Comparison of ENCODE assay signal across 17 cellular contexts in the genomic region with DNA sequence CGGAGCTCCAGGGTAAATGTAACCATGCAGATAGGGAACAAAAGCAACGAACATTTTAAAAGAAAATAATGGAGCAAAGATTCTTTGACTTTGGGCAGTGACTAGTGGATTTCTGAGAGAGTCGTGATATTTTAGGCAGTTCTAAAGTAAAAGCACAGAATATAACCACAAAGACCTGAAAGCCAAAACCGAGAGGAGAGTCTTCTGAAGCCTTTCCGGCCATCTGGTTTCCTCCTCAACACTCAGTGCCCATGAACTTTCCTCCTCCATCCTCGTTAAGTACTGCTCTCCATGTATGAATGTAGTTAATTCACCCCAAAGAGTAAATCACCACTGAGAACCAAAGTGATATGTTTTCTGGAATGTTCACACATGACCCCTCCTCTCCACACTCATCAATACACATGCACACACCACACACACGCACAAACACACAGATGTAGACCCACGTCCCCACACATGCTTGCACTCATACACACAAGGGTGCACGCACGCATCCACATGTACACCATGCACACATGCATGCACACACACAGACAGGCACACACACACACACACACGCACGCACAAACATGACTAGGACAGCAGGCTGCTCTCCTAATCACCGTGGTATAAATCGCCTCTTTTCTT.
DNase-seq lines count a peak whose midpoint lies in the region; ATAC-seq and TF ChIP-seq lines count a peak whose summit lies in the region.
"Had no signal": no experiment of that assay in that cellular context is flagged by ENCODE, and none has a peak within 500 bp of the region (broad histone marks: within the 10 kb centered on the region; RNA-seq: fewer than 3 reads in every experiment).

No MANE protein-coding gene starts in this region.

- no peak overlapping the region for H3K4me3 ChIP-seq in esophagus muscularis mucosa
- H3K4me3 ChIP-seq in lower lobe of right lung: no peak overlapping the region
- H3K4me3 ChIP-seq in left ventricle myocardium inferior: no peak overlapping the region

- no peaks in the 10 kb centered on the region for H3K9me3 Mint-ChIP-seq in activated CD4-positive, alpha-beta memory T cell treated with anti-CD3 and anti-CD28 coated beads for 36 hours
- H3K9me3 Mint-ChIP-seq: activated CD4-positive, alpha-beta T cell treated with anti-CD3 and anti-CD28 coated beads, Interleukin-2, amount 10 ng/mL, durations not matched to agents 24 days and 14 days; activated naive CD4-positive, alpha-beta T cell treated with anti-CD3 and anti-CD28 coated beads, Interleukin-2, amount 50 U/mL, for 24 hours had no signal

- no peaks in the 10 kb centered on the region for H3K27me3 ChIP-seq in esophagus muscularis mucosa
- H3K27me3 ChIP-seq in lower lobe of right lung (ENCODE audit: low read depth): no peaks in the 10 kb centered on the region
- peaks cover 28% of the 10 kb centered on the region for H3K27me3 ChIP-seq in left ventricle myocardium inferior (ENCODE audit: low read depth)

- no peak for TF ChIP-seq CTCF in esophagus muscularis mucosa (IDR thresholded peaks at IDR 0.05)
- TF ChIP-seq CTCF in lower lobe of right lung (IDR thresholded peaks at IDR 0.05): no peak
- TF ChIP-seq CTCF in left ventricle myocardium inferior (IDR thresholded peaks at IDR 0.05; ENCODE audit: borderline replicate concordance): no peak

- H3K4me1 ChIP-seq in esophagus muscularis mucosa (peaks cover 0 to 38% (median 15%) of the 10 kb centered on the region in 4 donors), lower lobe of right lung (no peaks in the 10 kb centered on the region), left ventricle myocardium inferior (no peaks in the 10 kb centered on the region)

- 80% methylated on average over 14 of the region's 14 CpGs for WGBS in esophagus muscularis mucosa

- no peak for TF ChIP-seq POLR2A in esophagus muscularis mucosa (IDR thresholded peaks at IDR 0.05; ENCODE audit: low read depth)

- POLR2A ChIA-PET in activated CD4-positive, alpha-beta memory T cell treated with anti-CD3 and anti-CD28 coated beads for 36 hours (lab: Charles Lee): no interaction called here

- TF ChIP-seq EP300 in esophagus muscularis mucosa (IDR thresholded peaks at IDR 0.05): no peak

- ATAC-seq in GM18498 (IDR thresholded peaks at IDR 0.05; ENCODE audit: unreplicated experiment) (peak; percentile 69), GM21576 (IDR thresholded peaks at IDR 0.05; ENCODE audit: unreplicated experiment) (peak; percentile 80), HG03432 (IDR thresholded peaks at IDR 0.05; ENCODE audit: unreplicated experiment) (peak; percentile 63), lower lobe of right lung (no peak), T-helper 17 cell (no peak)

- DNase-seq in esophagus muscularis mucosa (ENCODE audit: extremely low spot score) (peak; percentile 55), lower lobe of right lung (no peak), left ventricle myocardium inferior (no peak), T-helper 17 cell (no peak)
- DNase-seq in activated CD4-positive, alpha-beta memory T cell treated with anti-CD3 and anti-CD28 coated beads for 36 hours: no peak
- DNase-seq: activated CD4-positive, alpha-beta T cell treated with anti-CD3 and anti-CD28 coated beads, Interleukin-2, amount 10 ng/mL, durations not matched to agents 24 days and 14 days; dermis blood vessel endothelial cell; glutamatergic neuron; NCI-H1417; NCI-H446; SHP77; T-helper 9 cell had no signal

- H3K4me3 Mint-ChIP-seq in activated CD4-positive, alpha-beta memory T cell treated with anti-CD3 and anti-CD28 coated beads for 36 hours: no peak overlapping the region
- no peak overlapping the region for H3K4me3 Mint-ChIP-seq in T-helper 17 cell
- H3K4me3 Mint-ChIP-seq: activated CD4-positive, alpha-beta T cell treated with anti-CD3 and anti-CD28 coated beads, Interleukin-2, amount 10 ng/mL, durations not matched to agents 24 days and 14 days; activated naive CD4-positive, alpha-beta T cell treated with anti-CD3 and anti-CD28 coated beads, Interleukin-2, amount 50 U/mL, for 24 hours; brain had no signal

- no peaks in the 10 kb centered on the region for H3K36me3 Mint-ChIP-seq in activated CD4-positive, alpha-beta memory T cell treated with anti-CD3 and anti-CD28 coated beads for 36 hours
- peaks cover 12% of the 10 kb centered on the region for H3K36me3 Mint-ChIP-seq in T-helper 17 cell (ENCODE audit: low read depth)
- H3K36me3 Mint-ChIP-seq: activated naive CD4-positive, alpha-beta T cell treated with anti-CD3 and anti-CD28 coated beads, Interleukin-2, amount 50 U/mL, for 24 hours; brain had no signal

- intact Hi-C loops in esophagus muscularis mucosa (cut with DNase I): no loop called here
- intact Hi-C loops in lower lobe of right lung (cut with DNase I): no loop called here
- intact Hi-C loops in left ventricle myocardium inferior (cut with micrococcal nuclease): no loop called here
- intact Hi-C loops in activated CD4-positive, alpha-beta memory T cell treated with anti-CD3 and anti-CD28 coated beads for 36 hours (cut with micrococcal nuclease): no loop called here

- no peaks in the 10 kb centered on the region for H3K36me3 ChIP-seq in esophagus muscularis mucosa
- H3K36me3 ChIP-seq in lower lobe of right lung: no peaks in the 10 kb centered on the region
- no peaks in the 10 kb centered on the region for H3K36me3 ChIP-seq in left ventricle myocardium inferior

- no peak overlapping the region for H3K27ac Mint-ChIP-seq in activated CD4-positive, alpha-beta memory T cell treated with anti-CD3 and anti-CD28 coated beads for 36 hours
- no peak overlapping the region for H3K27ac Mint-ChIP-seq in T-helper 17 cell
- H3K27ac Mint-ChIP-seq: activated CD4-positive, alpha-beta T cell treated with anti-CD3 and anti-CD28 coated beads, Interleukin-2, amount 10 ng/mL, durations not matched to agents 24 days and 14 days; activated naive CD4-positive, alpha-beta T cell treated with anti-CD3 and anti-CD28 coated beads, Interleukin-2, amount 50 U/mL, for 24 hours had no signal

- CTCF ChIA-PET in activated CD4-positive, alpha-beta memory T cell treated with anti-CD3 and anti-CD28 coated beads for 36 hours (lab: Charles Lee): no interaction called here

- H3K9me3 ChIP-seq in esophagus muscularis mucosa (no peaks in the 10 kb centered on the region), lower lobe of right lung (no peaks in the 10 kb centered on the region), left ventricle myocardium inferior (replicated peaks) (no peaks in the 10 kb centered on the region), T-helper 17 cell (ENCODE audit: control insufficient read depth, low read length, poor library complexity, severe bottlenecking) (no peaks in the 10 kb centered on the region)

- H3K4me1 Mint-ChIP-seq in activated CD4-positive, alpha-beta memory T cell treated with anti-CD3 and anti-CD28 coated beads for 36 hours (ENCODE audit: low read depth): no peaks in the 10 kb centered on the region
- peaks cover 6% of the 10 kb centered on the region for H3K4me1 Mint-ChIP-seq in T-helper 17 cell
- H3K4me1 Mint-ChIP-seq: activated naive CD4-positive, alpha-beta T cell treated with anti-CD3 and anti-CD28 coated beads, Interleukin-2, amount 50 U/mL, for 24 hours had no signal

- H3K27ac ChIP-seq in esophagus muscularis mucosa (replicated peaks in 1 of 4): no peak overlapping the region
- H3K27ac ChIP-seq in lower lobe of right lung: no peak overlapping the region
- H3K27ac ChIP-seq in left ventricle myocardium inferior (replicated peaks): no peak overlapping the region

- H3K27me3 Mint-ChIP-seq in activated CD4-positive, alpha-beta memory T cell treated with anti-CD3 and anti-CD28 coated beads for 36 hours: peaks cover 52% of the 10 kb centered on the region
- H3K27me3 Mint-ChIP-seq in T-helper 17 cell: peaks cover 97% of the 10 kb centered on the region

Comparison
In these comparisons a context has a peak if more than half of its experiments do, and no peak if none do; other contexts are left out.
1. ATAC-seq: peak in GM18498 (single experiment), GM21576 (single experiment) and HG03432 (single experiment); none in lower lobe of right lung (0 of 2) and T-helper 17 cell (single experiment).